In the genomic region with DNA sequence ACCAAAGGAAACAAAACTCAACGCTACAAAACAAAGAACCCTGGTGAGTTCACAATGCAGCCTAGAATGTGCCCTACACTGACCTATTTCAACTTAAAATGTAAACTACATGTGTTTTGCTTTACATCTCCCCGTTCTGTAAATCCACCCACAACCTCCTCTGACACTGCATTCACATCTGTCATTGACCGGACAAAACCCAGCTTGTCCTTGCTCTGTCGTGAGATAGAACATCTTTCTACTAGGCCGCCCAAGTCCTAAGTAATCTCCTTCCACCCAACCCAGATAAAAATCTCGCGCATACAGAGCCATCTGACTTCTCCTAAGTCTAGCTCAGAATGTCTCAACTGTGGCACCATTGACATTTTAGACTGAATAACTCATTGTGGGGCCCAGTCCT, we compare ENCODE assay signal across 29 cellular contexts.
"Had no signal": no experiment of that assay in that cellular context is flagged by ENCODE, and none has a peak within 500 bp of the region (broad histone marks: within the 10 kb centered on the region; RNA-seq: fewer than 3 reads in every experiment).

No MANE protein-coding gene starts in this region.

- H3K27ac ChIP-seq: neural progenitor cell, ovary, parathyroid adenoma, prostate gland, right atrium auricular region, skin epidermis, spleen, stomach, thoracic aorta, thyroid gland, tibial nerve, upper lobe of left lung, vagina had no signal

- H3K4me3 ChIP-seq: neural progenitor cell, ovary, prostate gland, right atrium auricular region, skin epidermis, smooth muscle cell, spleen, stomach, thoracic aorta, thyroid gland, tibial nerve, upper lobe of left lung, vagina had no signal

- H3K36me3 ChIP-seq: neural progenitor cell, ovary, prostate gland, right atrium auricular region, spleen, stomach, thoracic aorta, thyroid gland, tibial nerve, upper lobe of left lung, vagina had no signal

- H3K27me3 ChIP-seq: ovary, right atrium auricular region, thyroid gland, tibial nerve, upper lobe of left lung, vagina had no signal

- H3K9me3 ChIP-seq: ovary, prostate gland, right atrium auricular region, spleen, stomach, thoracic aorta, thyroid gland, tibial nerve, upper lobe of left lung, vagina had no signal

- H3K4me1 Mint-ChIP-seq: naive thymus-derived CD8-positive, alpha-beta T cell; stimulated activated naive B cell treated with anti-CD40 and anti-IgM and Interleukin-4, amounts not matched to agents 10 μg/mL and 1 μg/mL and 100 μg/mL, for 72 hours had no signal

- DNase-seq: naive B cell; naive thymus-derived CD8-positive, alpha-beta T cell; occipital lobe; ovary; retina; spleen; stimulated activated CD4-positive, alpha-beta T cell treated with anti-CD3 and anti-CD28 coated beads, Interleukin-12 subunit alpha, Interleukin-12 subunit beta, amount 100 ng/mL, for 4 hours; stimulated activated CD4-positive, alpha-beta T cell treated with anti-CD3 and anti-CD28 coated beads, Interleukin-2, amount 100 ng/mL, for 24 hours; stimulated activated CD4-positive, alpha-beta T cell treated with anti-CD3 and anti-CD28 coated beads, Interleukin-2, amount 100 ng/mL, for 48 hours; stimulated activated CD4-positive, alpha-beta T cell treated with anti-CD3 and anti-CD28 coated beads, Interleukin-4, amount 100 ng/mL, for 24 hours; stimulated activated naive B cell treated with anti-CD40 and anti-IgM and Interleukin-4, amounts not matched to agents 10 μg/mL and 1 μg/mL and 100 μg/mL, for 72 hours; stimulated activated naive CD4-positive, alpha-beta T cell treated with Interleukin-2 at 50 U/mL for 16 hours; stomach; thyroid gland; trophoblast cell; upper lobe of left lung had no signal

- H3K27ac Mint-ChIP-seq: naive B cell; naive thymus-derived CD8-positive, alpha-beta T cell; natural killer cell treated with Interleukin-12 subunit alpha and Interleukin-12 subunit beta and Interleukin-15 and Interleukin-18, amount 100 ng/mL, for 72 hours; neural progenitor cell; stimulated activated effector memory CD8-positive, alpha-beta T cell treated with anti-CD3 and anti-CD28 coated beads, Interleukin-12 subunit alpha, Interleukin-12 subunit beta, amount 100 ng/mL, for 72 hours; stimulated activated naive B cell treated with anti-CD40 and anti-IgM and Interleukin-4, amounts not matched to agents 10 μg/mL and 1 μg/mL and 100 μg/mL, for 72 hours; stimulated activated naive CD8-positive, alpha-beta T cell treated with anti-CD3 and anti-CD28 coated beads, Interleukin-15, Interleukin-2, amounts not matched to agents 100 ng/mL and 50 ng/mL, for 24 hours had no signal

- H3K9me3 Mint-ChIP-seq: naive thymus-derived CD8-positive, alpha-beta T cell; natural killer cell treated with Interleukin-12 subunit alpha and Interleukin-12 subunit beta and Interleukin-15 and Interleukin-18, amount 100 ng/mL, for 72 hours; neural progenitor cell; stimulated activated effector memory CD8-positive, alpha-beta T cell treated with anti-CD3 and anti-CD28 coated beads, Interleukin-12 subunit alpha, Interleukin-12 subunit beta, amount 100 ng/mL, for 72 hours; stimulated activated naive CD8-positive, alpha-beta T cell treated with anti-CD3 and anti-CD28 coated beads, Interleukin-15, Interleukin-2, amounts not matched to agents 100 ng/mL and 50 ng/mL, for 24 hours had no signal

- H3K36me3 Mint-ChIP-seq: naive thymus-derived CD8-positive, alpha-beta T cell; natural killer cell treated with Interleukin-12 subunit alpha and Interleukin-12 subunit beta and Interleukin-15 and Interleukin-18, amount 100 ng/mL, for 72 hours; neural progenitor cell; stimulated activated effector memory CD8-positive, alpha-beta T cell treated with anti-CD3 and anti-CD28 coated beads, Interleukin-12 subunit alpha, Interleukin-12 subunit beta, amount 100 ng/mL, for 72 hours had no signal

- H3K4me1 ChIP-seq: parathyroid adenoma, vagina had no signal

- H3K4me3 Mint-ChIP-seq: naive B cell; naive thymus-derived CD8-positive, alpha-beta T cell; natural killer cell treated with Interleukin-12 subunit alpha and Interleukin-12 subunit beta and Interleukin-15 and Interleukin-18, amount 100 ng/mL, for 72 hours; neural progenitor cell; stimulated activated effector memory CD8-positive, alpha-beta T cell treated with anti-CD3 and anti-CD28 coated beads, Interleukin-12 subunit alpha, Interleukin-12 subunit beta, amount 100 ng/mL, for 72 hours; stimulated activated naive B cell treated with anti-CD40 and anti-IgM and Interleukin-4, amounts not matched to agents 10 μg/mL and 1 μg/mL and 100 μg/mL, for 72 hours; stimulated activated naive CD8-positive, alpha-beta T cell treated with anti-CD3 and anti-CD28 coated beads, Interleukin-15, Interleukin-2, amounts not matched to agents 100 ng/mL and 50 ng/mL, for 24 hours had no signal

- ATAC-seq: naive thymus-derived CD8-positive, alpha-beta T cell; natural killer cell treated with Interleukin-12 subunit alpha and Interleukin-12 subunit beta and Interleukin-15 and Interleukin-18, amount 100 ng/mL, for 72 hours; sciatic nerve; stimulated activated effector memory CD8-positive, alpha-beta T cell treated with anti-CD3 and anti-CD28 coated beads, Interleukin-12 subunit alpha, Interleukin-12 subunit beta, amount 100 ng/mL, for 72 hours; stimulated activated naive B cell treated with anti-CD40 and anti-IgM and Interleukin-4, amounts not matched to agents 10 μg/mL and 1 μg/mL and 100 μg/mL, for 72 hours had no signal
